ENCODE assay signal across 13 cellular contexts in the genomic region with DNA sequence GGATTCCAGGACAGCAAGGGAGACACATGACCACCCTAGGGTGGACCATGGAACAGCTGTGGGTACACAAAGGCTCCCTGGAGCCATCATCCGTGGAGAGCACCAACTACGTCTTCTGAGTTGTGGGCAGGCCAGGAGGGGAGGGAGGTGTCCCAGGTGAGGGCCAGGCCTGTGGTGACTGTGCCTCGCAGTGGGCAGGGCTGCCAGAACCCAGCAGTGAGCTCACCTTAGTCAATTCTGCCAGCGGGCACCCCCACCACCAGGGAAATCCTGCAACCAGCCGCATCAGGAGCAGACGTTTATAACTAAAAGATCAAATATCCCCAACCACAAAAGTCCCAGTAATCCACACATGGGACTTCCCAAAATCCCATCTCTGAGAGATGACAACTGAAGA. TPM values are rescaled to one million over a fixed set of nuclear protein-coding genes. Genes with fewer than 3 reads are reported as not detected.
DNase-seq lines count a peak whose midpoint lies in the region; ATAC-seq and TF ChIP-seq lines count a peak whose summit lies in the region.
"Had no signal": no experiment of that assay in that cellular context is flagged by ENCODE, and none has a peak within 500 bp of the region (broad histone marks: within the 10 kb centered on the region; RNA-seq: fewer than 3 reads in every experiment).

No MANE protein-coding gene starts in this region.

- TF ChIP-seq POLR2A in upper lobe of left lung (IDR thresholded peaks at IDR 0.05) = no peak

- 57 to 70% methylated on average over 4 to 6 of the region's 6 CpGs for WGBS in upper lobe of left lung, 2 donors

- H3K4me1 ChIP-seq in right atrium auricular region (peaks cover 4 to 100% of the 10 kb centered on the region in 2 donors), upper lobe of left lung (peaks cover 90 to 100% (median 96%) of the 10 kb centered on the region in 4 donors)

- no peaks in the 10 kb centered on the region for H3K27me3 Mint-ChIP-seq in dendritic cell treated with granulocyte-macrophage colony-stimulating factor and Interleukin-4, amounts not matched to agents 40 ng/mL and 50 ng/mL, for 4 days
- no peaks in the 10 kb centered on the region for H3K27me3 Mint-ChIP-seq in natural killer cell treated with Interleukin-12 subunit alpha and Interleukin-12 subunit beta and Interleukin-15 and Interleukin-18, amount 100 ng/mL, for 72 hours
- H3K27me3 Mint-ChIP-seq: activated naive CD8-positive, alpha-beta T cell treated with anti-CD3 and anti-CD28 coated beads, Interleukin-2, amount 10 ng/mL, durations not matched to agents 7 days and 5 days had no signal

- H3K27ac ChIP-seq in right atrium auricular region (peak overlapping the region; percentile 83 to 95), upper lobe of left lung (peak overlapping the region; percentile 60 to 78 (median 70))

- no peak for ATAC-seq in left ventricle myocardium superior
- ATAC-seq in natural killer cell treated with Interleukin-12 subunit alpha and Interleukin-12 subunit beta and Interleukin-15 and Interleukin-18, amount 100 ng/mL, for 72 hours = no peak
- ATAC-seq in upper lobe of left lung (ENCODE audit: low FRiP score in 2 of 2) = no peak

- no peak overlapping the region for H3K4me3 ChIP-seq in right atrium auricular region
- no peak overlapping the region for H3K4me3 ChIP-seq in upper lobe of left lung

- H3K27ac Mint-ChIP-seq in dendritic cell treated with granulocyte-macrophage colony-stimulating factor and Interleukin-4, amounts not matched to agents 40 ng/mL and 50 ng/mL, for 4 days = peak overlapping the region; percentile 86
- H3K27ac Mint-ChIP-seq in natural killer cell treated with Interleukin-12 subunit alpha and Interleukin-12 subunit beta and Interleukin-15 and Interleukin-18, amount 100 ng/mL, for 72 hours = peak overlapping the region; percentile 76 to 99

- H3K27me3 ChIP-seq in right atrium auricular region (no peaks in the 10 kb centered on the region), upper lobe of left lung (no peaks in the 10 kb centered on the region)

- peaks cover 50% of the 10 kb centered on the region for H3K36me3 Mint-ChIP-seq in dendritic cell treated with granulocyte-macrophage colony-stimulating factor and Interleukin-4, amounts not matched to agents 40 ng/mL and 50 ng/mL, for 4 days (ENCODE audit: low read depth)
- no peaks in the 10 kb centered on the region for H3K36me3 Mint-ChIP-seq in natural killer cell treated with Interleukin-12 subunit alpha and Interleukin-12 subunit beta and Interleukin-15 and Interleukin-18, amount 100 ng/mL, for 72 hours
- H3K36me3 Mint-ChIP-seq: activated naive CD8-positive, alpha-beta T cell treated with anti-CD3 and anti-CD28 coated beads, Interleukin-2, amount 10 ng/mL, durations not matched to agents 7 days and 5 days had no signal

- peaks cover 98% of the 10 kb centered on the region for H3K4me1 Mint-ChIP-seq in dendritic cell treated with granulocyte-macrophage colony-stimulating factor and Interleukin-4, amounts not matched to agents 40 ng/mL and 50 ng/mL, for 4 days (ENCODE audit: low read depth)
- peaks cover 70 to 83% of the 10 kb centered on the region in 2 donors for H3K4me1 Mint-ChIP-seq in natural killer cell treated with Interleukin-12 subunit alpha and Interleukin-12 subunit beta and Interleukin-15 and Interleukin-18, amount 100 ng/mL, for 72 hours (ENCODE audit: low read depth in 2 of 2)

- no peak for DNase-seq in right atrium auricular region (ENCODE audit: low spot score)
- no peak for DNase-seq in left ventricle myocardium superior
- DNase-seq in natural killer cell treated with Interleukin-12 subunit alpha and Interleukin-12 subunit beta and Interleukin-15 and Interleukin-18, amount 100 ng/mL, for 72 hours (ENCODE audit: low spot score) = no peak
- DNase-seq in upper lobe of left lung = no peak
- no peak for DNase-seq in COLO829 (ENCODE audit: low spot score)
- DNase-seq in activated CD4-positive, CD25-positive, alpha-beta regulatory T cell treated with anti-CD3 and anti-CD28 coated beads, Interleukin-2, amount 50 U/mL, for 72 hours = no peak
- no peak for DNase-seq in hippocampal formation (lab: John Stamatoyannopoulos, UW)
- DNase-seq: activated naive CD8-positive, alpha-beta T cell treated with anti-CD3 and anti-CD28 coated beads, Interleukin-2, amount 10 ng/mL, durations not matched to agents 7 days and 5 days; cortex of kidney; EL; foreskin melanocyte; NCI-H1417 had no signal

- no peaks in the 10 kb centered on the region for H3K9me3 Mint-ChIP-seq in dendritic cell treated with granulocyte-macrophage colony-stimulating factor and Interleukin-4, amounts not matched to agents 40 ng/mL and 50 ng/mL, for 4 days
- no peaks in the 10 kb centered on the region for H3K9me3 Mint-ChIP-seq in natural killer cell treated with Interleukin-12 subunit alpha and Interleukin-12 subunit beta and Interleukin-15 and Interleukin-18, amount 100 ng/mL, for 72 hours
- H3K9me3 Mint-ChIP-seq: activated naive CD8-positive, alpha-beta T cell treated with anti-CD3 and anti-CD28 coated beads, Interleukin-2, amount 10 ng/mL, durations not matched to agents 7 days and 5 days had no signal

- H3K36me3 ChIP-seq in right atrium auricular region (no peaks in the 10 kb centered on the region), upper lobe of left lung (no peaks in the 10 kb centered on the region)

- intact Hi-C loops in left ventricle myocardium superior (cut with micrococcal nuclease) = no loop called here
- intact Hi-C loops in dendritic cell treated with granulocyte-macrophage colony-stimulating factor and Interleukin-4, amounts not matched to agents 40 ng/mL and 50 ng/mL, for 4 days (cut with micrococcal nuclease) = loop anchor here (2.0 to 5.0 kb wide), 2 partner anchors 19 to 35 kb away; no protein-coding TSS in a partner anchor

- TF ChIP-seq CTCF in right atrium auricular region (IDR thresholded peaks at IDR 0.05) = no peak
- TF ChIP-seq CTCF in upper lobe of left lung (IDR thresholded peaks at IDR 0.05) = no peak

- peak overlapping the region; percentile 58 for H3K4me3 Mint-ChIP-seq in dendritic cell treated with granulocyte-macrophage colony-stimulating factor and Interleukin-4, amounts not matched to agents 40 ng/mL and 50 ng/mL, for 4 days
- no peak overlapping the region for H3K4me3 Mint-ChIP-seq in natural killer cell treated with Interleukin-12 subunit alpha and Interleukin-12 subunit beta and Interleukin-15 and Interleukin-18, amount 100 ng/mL, for 72 hours
- H3K4me3 Mint-ChIP-seq: activated naive CD8-positive, alpha-beta T cell treated with anti-CD3 and anti-CD28 coated beads, Interleukin-2, amount 10 ng/mL, durations not matched to agents 7 days and 5 days had no signal

- no peak for TF ChIP-seq EP300 in upper lobe of left lung (IDR thresholded peaks at IDR 0.05)

- no peaks in the 10 kb centered on the region for H3K9me3 ChIP-seq in right atrium auricular region
- no peaks in the 10 kb centered on the region for H3K9me3 ChIP-seq in upper lobe of left lung

RNA-seq across cellular contexts. Expression of gene ELL, which starts 19.6 kb away (rescaled TPM):
- total RNA-seq in right atrium auricular region (10 to 100 TPM; 12.4 to 17.5 TPM), left ventricle myocardium superior (9.3 TPM), upper lobe of left lung (10 to 100 TPM; 19.8 to 66.0 (median 22.4) TPM)
- 10 to 100 TPM; 52.3 to 75.2 TPM for total RNA-seq in natural killer cell treated with Interleukin-12 subunit alpha and Interleukin-12 subunit beta and Interleukin-15 and Interleukin-18, amount 100 ng/mL, for 72 hours

RNA-seq across cellular contexts. Expression of gene FKBP8, which starts 41.1 kb away (rescaled TPM):
- 100 to 1,000 TPM; 192 to 345 TPM for total RNA-seq in right atrium auricular region
- 181 TPM for total RNA-seq in left ventricle myocardium superior
- 100 to 1,000 TPM; 199 to 208 TPM for total RNA-seq in natural killer cell treated with Interleukin-12 subunit alpha and Interleukin-12 subunit beta and Interleukin-15 and Interleukin-18, amount 100 ng/mL, for 72 hours
- 100 to 1,000 TPM; 242 to 450 (median 284) TPM for total RNA-seq in upper lobe of left lung

RNA-seq across cellular contexts. Expression of gene KXD1, which starts 55.4 kb away (rescaled TPM):
- total RNA-seq in right atrium auricular region (100 to 1,000 TPM in 1 of 2 donors, 10 to 100 TPM in 1; 60.7 to 114 TPM), left ventricle myocardium superior (43.9 TPM), upper lobe of left lung (100 to 1,000 TPM in 3 of 6 donors, 10 to 100 TPM in 3; 69.6 to 333 (median 103) TPM)
- 100 to 1,000 TPM; 105 to 144 TPM for total RNA-seq in natural killer cell treated with Interleukin-12 subunit alpha and Interleukin-12 subunit beta and Interleukin-15 and Interleukin-18, amount 100 ng/mL, for 72 hours
